8 cellular contexts compared by ENCODE assay signal in the genomic region with DNA sequence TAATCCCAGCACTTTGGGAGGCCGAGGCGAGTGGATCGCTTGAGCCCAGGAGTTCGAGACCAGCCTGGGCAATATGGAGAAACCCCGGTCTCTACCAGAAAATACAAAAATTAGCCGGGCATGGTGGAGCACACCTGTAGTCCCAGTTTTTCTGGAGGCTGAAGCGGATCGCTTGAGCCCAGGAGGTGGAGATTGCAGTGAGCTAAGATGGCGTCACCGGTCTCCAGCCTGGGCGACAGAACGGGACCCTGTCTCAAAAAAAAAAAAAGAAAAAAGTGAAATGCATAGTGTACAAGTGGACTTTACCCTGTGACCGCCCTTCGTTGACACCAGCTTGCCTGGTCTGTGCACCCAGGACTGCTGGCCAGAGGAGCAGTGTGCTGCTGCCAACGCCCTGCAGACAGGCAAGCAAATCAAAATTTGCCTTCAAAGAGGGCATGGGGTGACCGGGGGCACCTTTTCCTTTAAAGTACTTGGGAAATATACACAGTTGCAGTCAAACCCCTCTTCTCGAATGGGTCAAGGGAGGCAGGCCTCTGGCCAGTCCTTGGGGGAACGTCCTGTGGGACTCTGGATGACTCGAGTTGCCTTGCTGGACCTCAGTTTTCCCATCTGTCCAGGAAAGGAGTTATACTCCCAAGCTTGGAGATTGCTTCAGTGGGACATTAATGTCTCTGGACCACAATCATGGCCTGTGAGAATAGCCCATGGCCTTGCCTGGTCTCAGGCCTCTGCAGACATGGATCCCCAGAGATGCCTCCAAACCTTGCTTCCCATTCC. TPM values are rescaled to one million over a fixed set of nuclear protein-coding genes. Genes with fewer than 3 reads are reported as not detected.
DNase-seq lines count a peak whose midpoint lies in the region; ATAC-seq and TF ChIP-seq lines count a peak whose summit lies in the region.

No MANE protein-coding gene starts in this region.

- 59 to 64% methylated on average over 19 of the region's 19 CpGs for WGBS in GM23248 (ENCODE audit: low coverage in 1 of 2, low lambda C conversion rate in 2 of 2, missing lambda C conversion rate in 2 of 2), 2 experiments
- 82 to 88% methylated on average over 5 of the region's 19 CpGs for WGBS in gastroesophageal sphincter (ENCODE audit: low coverage in 1 of 2), 2 donors

- H3K27me3 ChIP-seq in GM23248 (replicated peaks; ENCODE audit: insufficient read depth) (no peaks in the 10 kb centered on the region), RWPE2 (ENCODE audit: insufficient read depth, poor library complexity, severe bottlenecking) (no peaks in the 10 kb centered on the region), gastroesophageal sphincter (no peaks in the 10 kb centered on the region)

- peaks cover 19% of the 10 kb centered on the region for H3F3A ChIP-seq in GM23248 (ENCODE audit: insufficient read depth)

- DNase-seq in GM23248 (no peak), RWPE2 (ENCODE audit: low spot score) (no peak), fibroblast of the aortic adventitia (ENCODE audit: low read depth) (no peak), skeletal muscle cell (ENCODE audit: low read depth) (no peak), dedifferentiated amniotic fluid mesenchymal stem cell (ENCODE audit: extremely low spot score) (no peak), SIG-M5 treated with dmso at 0.1 percent for 504 hours (lab: John Stamatoyannopoulos, UW; ENCODE audit: unreplicated experiment) (no peak), activated gamma-delta T cell treated with Interleukin-2 at 50 U/mL for 16 hours (no peak)

- H3K9me3 ChIP-seq in GM23248 (ENCODE audit: low read depth) = no peaks in the 10 kb centered on the region
- H3K9me3 ChIP-seq in RWPE2 (ENCODE audit: severe bottlenecking) = no peaks in the 10 kb centered on the region
- no peaks in the 10 kb centered on the region for H3K9me3 ChIP-seq in gastroesophageal sphincter

- H3K4me2 ChIP-seq in GM23248 (ENCODE audit: unreplicated experiment) = peak overlapping the region; percentile 87

- H2AFZ ChIP-seq in GM23248 = peak overlapping the region; percentile 93

- no peaks in the 10 kb centered on the region for H3K9me2 ChIP-seq in GM23248 (ENCODE audit: insufficient read depth)

- peaks cover 26% of the 10 kb centered on the region for H3K79me2 ChIP-seq in GM23248 (ENCODE audit: insufficient read depth)

- peaks cover 20% of the 10 kb centered on the region; the same call in 1 of the 2 replicates for H3K4me1 ChIP-seq in GM23248 (ENCODE audit: insufficient read depth)
- H3K4me1 ChIP-seq in RWPE2 (ENCODE audit: insufficient read depth, poor library complexity, severe bottlenecking) = no peaks in the 10 kb centered on the region
- peaks cover 0 to 21% (median 9%) of the 10 kb centered on the region in 3 donors for H3K4me1 ChIP-seq in gastroesophageal sphincter

- no peaks in the 10 kb centered on the region for H4K20me1 ChIP-seq in GM23248 (ENCODE audit: insufficient read depth)

- H3K4me3 ChIP-seq in GM23248 (peak overlapping the region; percentile 81), RWPE2 (ENCODE audit: severe bottlenecking) (peak overlapping the region; percentile 53), fibroblast of the aortic adventitia (ENCODE audit: low read depth, low read length) (peak overlapping the region; percentile 88), skeletal muscle cell (ENCODE audit: low read depth, low read length) (peak overlapping the region; percentile 74), gastroesophageal sphincter (peak overlapping the region in 1 of 2 donors; percentile 89)

- ATAC-seq in RWPE2 (ENCODE audit: low read depth) (no peak), gastroesophageal sphincter (no peak)

- TF ChIP-seq EP300 in gastroesophageal sphincter (IDR thresholded peaks at IDR 0.05) = no peak

- no peak for TF ChIP-seq CTCF in RWPE2 (IDR thresholded peaks at IDR 0.05; ENCODE audit: poor library complexity, severe bottlenecking)
- TF ChIP-seq CTCF in fibroblast of the aortic adventitia (IDR thresholded peaks at IDR 0.05; ENCODE audit: insufficient read depth, low read length) = no peak
- TF ChIP-seq CTCF in gastroesophageal sphincter (IDR thresholded peaks at IDR 0.05) = no peak

- H3K9ac ChIP-seq in GM23248 = peak overlapping the region; percentile 73

- H3K27ac ChIP-seq in GM23248 (no peak overlapping the region), RWPE2 (ENCODE audit: poor library complexity, severe bottlenecking) (no peak overlapping the region), gastroesophageal sphincter (peak overlapping the region in 1 of 4 donors; percentile 76)

- in situ Hi-C loops in GM23248 (cut with MboI) = loop anchor here (10.0 kb wide), 1 partner anchor 137 kb away; no protein-coding TSS in a partner anchor

- H3K36me3 ChIP-seq in GM23248 (ENCODE audit: low read depth) (no peaks in the 10 kb centered on the region), RWPE2 (ENCODE audit: low read depth) (0 out of 2 replicates have a peak, but pooled peaks cover 9% of the 10 kb centered on the region), gastroesophageal sphincter (no peaks in the 10 kb centered on the region)

- TF ChIP-seq POLR2A in gastroesophageal sphincter (IDR thresholded peaks at IDR 0.05) = no peak

RNA-seq across cellular contexts. Expression of gene XYLB, which starts 1.0 kb away (rescaled TPM):
- 4.1 and 4.8 TPM in 2 replicates for total RNA-seq in GM23248 (2014; rRNA removed; shearing (Covaris generic))
- 5.2 and 5.4 TPM in 2 replicates for polyA plus RNA-seq in GM23248 (2016; fragmentation: Nextera tagmentation; extraction: Ambion mirVana)
- total RNA-seq in fibroblast of the aortic adventitia (ENCODE audit: low replicate concordance) (4.9 and 12.2 TPM in 2 replicates), gastroesophageal sphincter (1 to 10 TPM in 3 of 4 donors, under 1 TPM in 1; 0.87 to 2.2 (median 1.8) TPM)
